Comparison of ENCODE assay signal across 9 cellular contexts in genomic region chr10:108465871-108466641, GRCh38.
DNase-seq lines count a peak whose midpoint lies in the region; ATAC-seq and TF ChIP-seq lines count a peak whose summit lies in the region.
"Had no signal": no experiment of that assay in that cellular context is flagged by ENCODE, and none has a peak within 500 bp of the region (broad histone marks: within the 10 kb centered on the region; RNA-seq: fewer than 3 reads in every experiment).

No MANE protein-coding gene starts in this region.

- peaks cover 7 to 16% of the 10 kb centered on the region in 2 donors for H3K9me3 Mint-ChIP-seq in activated naive CD4-positive, alpha-beta T cell treated with anti-CD3 and anti-CD28 coated beads, Interleukin-2, amount 50 U/mL, for 72 hours

- H3K27me3 ChIP-seq in esophagus muscularis mucosa = peaks cover 0 to 16% (median 0%) of the 10 kb centered on the region in 4 donors
- H3K27me3 ChIP-seq in transverse colon = peaks cover 14% of the 10 kb centered on the region

- TF ChIP-seq EP300 in esophagus muscularis mucosa (IDR thresholded peaks at IDR 0.05) = no peak
- TF ChIP-seq EP300 in transverse colon (IDR thresholded peaks at IDR 0.05; ENCODE audit: low read depth) = no peak

- H3K27ac ChIP-seq in esophagus muscularis mucosa (replicated peaks in 1 of 4) (no peak overlapping the region), transverse colon (no peak overlapping the region)

- peaks cover 8 to 9% of the 10 kb centered on the region in 2 donors for H3K36me3 Mint-ChIP-seq in activated naive CD4-positive, alpha-beta T cell treated with anti-CD3 and anti-CD28 coated beads, Interleukin-2, amount 50 U/mL, for 72 hours

- intact Hi-C loops in esophagus muscularis mucosa (cut with DNase I) = no loop called here
- intact Hi-C loops in transverse colon (cut with DNase I; ENCODE audit: low total_unique reads) = no loop called here

- ATAC-seq in activated naive CD4-positive, alpha-beta T cell treated with anti-CD3 and anti-CD28 coated beads, Interleukin-2, amount 50 U/mL, for 72 hours = no peak
- no peak for ATAC-seq in GM21390 (IDR thresholded peaks at IDR 0.05; ENCODE audit: unreplicated experiment)

- 11% methylated on average over 18 of the region's 62 CpGs for WGBS in esophagus muscularis mucosa
- 13% methylated on average over 27 of the region's 62 CpGs; no CpG with 5 or more reads in 1 of the 2 donors for WGBS in transverse colon (ENCODE audit: low coverage in 1 of 2), 2 donors

- H3K4me3 ChIP-seq in esophagus muscularis mucosa (peak overlapping the region; percentile 60 to 67 (median 62)), transverse colon (peak overlapping the region; percentile 43 to 62 (median 50))

- H3K9me3 ChIP-seq in esophagus muscularis mucosa = no peaks in the 10 kb centered on the region
- H3K9me3 ChIP-seq in transverse colon = no peaks in the 10 kb centered on the region

- H3K36me3 ChIP-seq in esophagus muscularis mucosa = no peaks in the 10 kb centered on the region
- H3K36me3 ChIP-seq in transverse colon = no peaks in the 10 kb centered on the region

- H3K4me1 ChIP-seq in esophagus muscularis mucosa = peaks cover 0 to 14% (median 11%) of the 10 kb centered on the region in 4 donors
- H3K4me1 ChIP-seq in transverse colon = peaks cover 0 to 6% (median 4%) of the 10 kb centered on the region in 4 donors

- TF ChIP-seq POLR2A in esophagus muscularis mucosa (IDR thresholded peaks at IDR 0.05; ENCODE audit: low read depth) (no peak), transverse colon (IDR thresholded peaks at IDR 0.05) (no peak)

- H3K27ac Mint-ChIP-seq in activated naive CD4-positive, alpha-beta T cell treated with anti-CD3 and anti-CD28 coated beads, Interleukin-2, amount 50 U/mL, for 72 hours = no peak overlapping the region
- H3K27ac Mint-ChIP-seq: natural killer cell had no signal

- TF ChIP-seq CTCF in esophagus muscularis mucosa (IDR thresholded peaks at IDR 0.05) (no peak), transverse colon (IDR thresholded peaks at IDR 0.05) (no peak)

- DNase-seq in NCI-H82 (lab: John Stamatoyannopoulos, UW) (peak; percentile 40), NCI-H82 treated with DMSO at 0.1 percent for 48 hours (lab: John Stamatoyannopoulos, UW; ENCODE audit: unreplicated experiment) (no peak), esophagus muscularis mucosa (ENCODE audit: extremely low spot score) (no peak), mesenteric fat pad (ENCODE audit: low spot score) (peak; percentile 89), transverse colon (peak; percentile 18), putamen (ENCODE audit: low spot score) (no peak)
- no peak for DNase-seq in activated naive CD4-positive, alpha-beta T cell treated with anti-CD3 and anti-CD28 coated beads, Interleukin-2, amount 50 U/mL, for 72 hours (ENCODE audit: low spot score in 2 of 2)
- DNase-seq: natural killer cell had no signal

- in situ Hi-C loops in transverse colon (cut with MboI; ENCODE audit: low pct_ligation_motif_present in 1 of 4, low pct_unique_long_range_greater_than_20kb in 1 of 4, low sequenced_read_pairs in 3 of 4) = no loop called here

Comparison
In these comparisons a context has a peak if more than half of its experiments do, and no peak if none do; other contexts are left out.
1. DNase-seq: peak in NCI-H82 (single experiment), mesenteric fat pad (single experiment) and transverse colon (single experiment); none in NCI-H82 treated with DMSO at 0.1 percent for 48 hours (single experiment), esophagus muscularis mucosa (single experiment), activated naive CD4-positive, alpha-beta T cell treated with anti-CD3 and anti-CD28 coated beads, Interleukin-2, amount 50 U/mL, for 72 hours (0 of 2) and putamen (single experiment).